3 cellular contexts compared by ENCODE assay signal in the genomic region with DNA sequence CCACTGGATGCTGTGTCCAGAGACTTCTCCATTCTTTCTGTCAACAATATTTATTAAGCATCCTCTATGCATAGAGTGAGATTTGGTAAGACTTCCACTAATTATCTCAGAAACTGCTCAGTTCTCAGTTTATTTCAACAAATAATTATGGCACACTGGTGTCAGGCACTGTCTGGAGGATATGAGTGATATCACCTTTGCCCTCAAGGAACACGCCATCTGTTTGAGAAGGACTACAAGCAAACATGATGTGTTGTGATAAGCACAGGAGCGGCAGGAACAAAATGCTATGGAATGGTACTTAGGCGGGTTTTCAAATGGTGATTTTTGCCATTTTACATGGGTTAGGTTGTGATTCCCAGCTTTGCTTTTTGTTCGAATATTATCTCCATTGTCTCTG.
TF ChIP-seq lines count a peak whose summit lies in the region.

No MANE protein-coding gene starts in this region.

TF ChIP-seq in SK-N-SH, 30 proteins besides CTCF, POLR2A, EP300 and RAD21:
- TF ChIP-seq FOSL2 (IDR thresholded peaks at IDR 0.05; ENCODE audit: borderline replicate concordance, low read depth), result no peak
- TF ChIP-seq, protein P1, sequence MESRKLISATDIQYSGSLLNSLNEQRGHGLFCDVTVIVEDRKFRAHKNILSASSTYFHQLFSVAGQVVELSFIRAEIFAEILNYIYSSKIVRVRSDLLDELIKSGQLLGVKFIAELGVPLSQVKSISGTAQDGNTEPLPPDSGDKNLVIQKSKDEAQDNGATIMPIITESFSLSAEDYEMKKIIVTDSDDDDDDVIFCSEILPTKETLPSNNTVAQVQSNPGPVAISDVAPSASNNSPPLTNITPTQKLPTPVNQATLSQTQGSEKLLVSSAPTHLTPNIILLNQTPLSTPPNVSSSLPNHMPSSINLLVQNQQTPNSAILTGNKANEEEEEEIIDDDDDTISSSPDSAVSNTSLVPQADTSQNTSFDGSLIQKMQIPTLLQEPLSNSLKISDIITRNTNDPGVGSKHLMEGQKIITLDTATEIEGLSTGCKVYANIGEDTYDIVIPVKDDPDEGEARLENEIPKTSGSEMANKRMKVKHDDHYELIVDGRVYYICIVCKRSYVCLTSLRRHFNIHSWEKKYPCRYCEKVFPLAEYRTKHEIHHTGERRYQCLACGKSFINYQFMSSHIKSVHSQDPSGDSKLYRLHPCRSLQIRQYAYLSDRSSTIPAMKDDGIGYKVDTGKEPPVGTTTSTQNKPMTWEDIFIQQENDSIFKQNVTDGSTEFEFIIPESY (IDR thresholded peaks at IDR 0.05; ENCODE audit: borderline replicate concordance, low read depth), result no peak
- no peak for TF ChIP-seq FOXM1 (IDR thresholded peaks at IDR 0.05; ENCODE audit: low read depth)
- TF ChIP-seq, protein P2, sequence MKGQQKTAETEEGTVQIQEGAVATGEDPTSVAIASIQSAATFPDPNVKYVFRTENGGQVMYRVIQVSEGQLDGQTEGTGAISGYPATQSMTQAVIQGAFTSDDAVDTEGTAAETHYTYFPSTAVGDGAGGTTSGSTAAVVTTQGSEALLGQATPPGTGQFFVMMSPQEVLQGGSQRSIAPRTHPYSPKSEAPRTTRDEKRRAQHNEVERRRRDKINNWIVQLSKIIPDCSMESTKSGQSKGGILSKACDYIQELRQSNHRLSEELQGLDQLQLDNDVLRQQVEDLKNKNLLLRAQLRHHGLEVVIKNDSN (IDR thresholded peaks at IDR 0.05; ENCODE audit: borderline replicate concordance, low read depth), result no peak
- TF ChIP-seq GABPA (IDR thresholded peaks at IDR 0.05; ENCODE audit: low read depth), result no peak
- no peak for TF ChIP-seq MEF2A (IDR thresholded peaks at IDR 0.05; ENCODE audit: borderline replicate concordance, low read depth)
- TF ChIP-seq, protein P3, sequence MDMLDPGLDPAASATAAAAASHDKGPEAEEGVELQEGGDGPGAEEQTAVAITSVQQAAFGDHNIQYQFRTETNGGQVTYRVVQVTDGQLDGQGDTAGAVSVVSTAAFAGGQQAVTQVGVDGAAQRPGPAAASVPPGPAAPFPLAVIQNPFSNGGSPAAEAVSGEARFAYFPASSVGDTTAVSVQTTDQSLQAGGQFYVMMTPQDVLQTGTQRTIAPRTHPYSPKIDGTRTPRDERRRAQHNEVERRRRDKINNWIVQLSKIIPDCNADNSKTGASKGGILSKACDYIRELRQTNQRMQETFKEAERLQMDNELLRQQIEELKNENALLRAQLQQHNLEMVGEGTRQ (IDR thresholded peaks at IDR 0.05; ENCODE audit: borderline replicate concordance, low read depth, low read length), result no peak
- TF ChIP-seq TCF12 (IDR thresholded peaks at IDR 0.05), result no peak
- no peak for TF ChIP-seq POLR2AphosphoS5 (IDR thresholded peaks at IDR 0.05; ENCODE audit: low read depth, low read length)
- no peak for TF ChIP-seq GATA2 (CRISPR knock-in tag; IDR thresholded peaks at IDR 0.05)

TF ChIP-seq in SK-N-SH treated with all-trans-retinoic acid at 6 μM for 48 hours, 23 proteins besides CTCF, POLR2A, EP300 and RAD21:
- TF ChIP-seq, protein P4, sequence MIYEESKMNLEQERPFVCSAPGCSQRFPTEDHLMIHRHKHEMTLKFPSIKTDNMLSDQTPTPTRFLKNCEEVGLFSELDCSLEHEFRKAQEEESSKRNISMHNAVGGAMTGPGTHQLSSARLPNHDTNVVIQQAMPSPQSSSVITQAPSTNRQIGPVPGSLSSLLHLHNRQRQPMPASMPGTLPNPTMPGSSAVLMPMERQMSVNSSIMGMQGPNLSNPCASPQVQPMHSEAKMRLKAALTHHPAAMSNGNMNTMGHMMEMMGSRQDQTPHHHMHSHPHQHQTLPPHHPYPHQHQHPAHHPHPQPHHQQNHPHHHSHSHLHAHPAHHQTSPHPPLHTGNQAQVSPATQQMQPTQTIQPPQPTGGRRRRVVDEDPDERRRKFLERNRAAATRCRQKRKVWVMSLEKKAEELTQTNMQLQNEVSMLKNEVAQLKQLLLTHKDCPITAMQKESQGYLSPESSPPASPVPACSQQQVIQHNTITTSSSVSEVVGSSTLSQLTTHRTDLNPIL (CRISPR knock-in tag; IDR thresholded peaks at IDR 0.05; ENCODE audit: low read depth), result no peak
- no peak for TF ChIP-seq ZC3H10 (CRISPR knock-in tag; IDR thresholded peaks at IDR 0.05)
- TF ChIP-seq, protein P5, sequence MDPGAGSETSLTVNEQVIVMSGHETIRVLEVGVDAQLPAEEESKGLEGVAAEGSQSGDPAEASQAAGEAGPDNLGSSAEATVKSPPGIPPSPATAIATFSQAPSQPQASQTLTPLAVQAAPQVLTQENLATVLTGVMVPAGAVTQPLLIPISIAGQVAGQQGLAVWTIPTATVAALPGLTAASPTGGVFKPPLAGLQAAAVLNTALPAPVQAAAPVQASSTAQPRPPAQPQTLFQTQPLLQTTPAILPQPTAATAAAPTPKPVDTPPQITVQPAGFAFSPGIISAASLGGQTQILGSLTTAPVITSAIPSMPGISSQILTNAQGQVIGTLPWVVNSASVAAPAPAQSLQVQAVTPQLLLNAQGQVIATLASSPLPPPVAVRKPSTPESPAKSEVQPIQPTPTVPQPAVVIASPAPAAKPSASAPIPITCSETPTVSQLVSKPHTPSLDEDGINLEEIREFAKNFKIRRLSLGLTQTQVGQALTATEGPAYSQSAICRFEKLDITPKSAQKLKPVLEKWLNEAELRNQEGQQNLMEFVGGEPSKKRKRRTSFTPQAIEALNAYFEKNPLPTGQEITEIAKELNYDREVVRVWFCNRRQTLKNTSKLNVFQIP (CRISPR knock-in tag; IDR thresholded peaks at IDR 0.05; ENCODE audit: borderline replicate concordance, low read depth), result no peak
- TF ChIP-seq, protein P6, sequence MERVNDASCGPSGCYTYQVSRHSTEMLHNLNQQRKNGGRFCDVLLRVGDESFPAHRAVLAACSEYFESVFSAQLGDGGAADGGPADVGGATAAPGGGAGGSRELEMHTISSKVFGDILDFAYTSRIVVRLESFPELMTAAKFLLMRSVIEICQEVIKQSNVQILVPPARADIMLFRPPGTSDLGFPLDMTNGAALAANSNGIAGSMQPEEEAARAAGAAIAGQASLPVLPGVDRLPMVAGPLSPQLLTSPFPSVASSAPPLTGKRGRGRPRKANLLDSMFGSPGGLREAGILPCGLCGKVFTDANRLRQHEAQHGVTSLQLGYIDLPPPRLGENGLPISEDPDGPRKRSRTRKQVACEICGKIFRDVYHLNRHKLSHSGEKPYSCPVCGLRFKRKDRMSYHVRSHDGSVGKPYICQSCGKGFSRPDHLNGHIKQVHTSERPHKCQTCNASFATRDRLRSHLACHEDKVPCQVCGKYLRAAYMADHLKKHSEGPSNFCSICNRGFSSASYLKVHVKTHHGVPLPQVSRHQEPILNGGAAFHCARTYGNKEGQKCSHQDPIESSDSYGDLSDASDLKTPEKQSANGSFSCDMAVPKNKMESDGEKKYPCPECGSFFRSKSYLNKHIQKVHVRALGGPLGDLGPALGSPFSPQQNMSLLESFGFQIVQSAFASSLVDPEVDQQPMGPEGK (CRISPR knock-in tag; IDR thresholded peaks at IDR 0.05; ENCODE audit: borderline replicate concordance), result no peak

TF ChIP-seq in GM23338, 12 proteins besides CTCF, POLR2A, EP300 and RAD21:
- TF ChIP-seq, protein P7, sequence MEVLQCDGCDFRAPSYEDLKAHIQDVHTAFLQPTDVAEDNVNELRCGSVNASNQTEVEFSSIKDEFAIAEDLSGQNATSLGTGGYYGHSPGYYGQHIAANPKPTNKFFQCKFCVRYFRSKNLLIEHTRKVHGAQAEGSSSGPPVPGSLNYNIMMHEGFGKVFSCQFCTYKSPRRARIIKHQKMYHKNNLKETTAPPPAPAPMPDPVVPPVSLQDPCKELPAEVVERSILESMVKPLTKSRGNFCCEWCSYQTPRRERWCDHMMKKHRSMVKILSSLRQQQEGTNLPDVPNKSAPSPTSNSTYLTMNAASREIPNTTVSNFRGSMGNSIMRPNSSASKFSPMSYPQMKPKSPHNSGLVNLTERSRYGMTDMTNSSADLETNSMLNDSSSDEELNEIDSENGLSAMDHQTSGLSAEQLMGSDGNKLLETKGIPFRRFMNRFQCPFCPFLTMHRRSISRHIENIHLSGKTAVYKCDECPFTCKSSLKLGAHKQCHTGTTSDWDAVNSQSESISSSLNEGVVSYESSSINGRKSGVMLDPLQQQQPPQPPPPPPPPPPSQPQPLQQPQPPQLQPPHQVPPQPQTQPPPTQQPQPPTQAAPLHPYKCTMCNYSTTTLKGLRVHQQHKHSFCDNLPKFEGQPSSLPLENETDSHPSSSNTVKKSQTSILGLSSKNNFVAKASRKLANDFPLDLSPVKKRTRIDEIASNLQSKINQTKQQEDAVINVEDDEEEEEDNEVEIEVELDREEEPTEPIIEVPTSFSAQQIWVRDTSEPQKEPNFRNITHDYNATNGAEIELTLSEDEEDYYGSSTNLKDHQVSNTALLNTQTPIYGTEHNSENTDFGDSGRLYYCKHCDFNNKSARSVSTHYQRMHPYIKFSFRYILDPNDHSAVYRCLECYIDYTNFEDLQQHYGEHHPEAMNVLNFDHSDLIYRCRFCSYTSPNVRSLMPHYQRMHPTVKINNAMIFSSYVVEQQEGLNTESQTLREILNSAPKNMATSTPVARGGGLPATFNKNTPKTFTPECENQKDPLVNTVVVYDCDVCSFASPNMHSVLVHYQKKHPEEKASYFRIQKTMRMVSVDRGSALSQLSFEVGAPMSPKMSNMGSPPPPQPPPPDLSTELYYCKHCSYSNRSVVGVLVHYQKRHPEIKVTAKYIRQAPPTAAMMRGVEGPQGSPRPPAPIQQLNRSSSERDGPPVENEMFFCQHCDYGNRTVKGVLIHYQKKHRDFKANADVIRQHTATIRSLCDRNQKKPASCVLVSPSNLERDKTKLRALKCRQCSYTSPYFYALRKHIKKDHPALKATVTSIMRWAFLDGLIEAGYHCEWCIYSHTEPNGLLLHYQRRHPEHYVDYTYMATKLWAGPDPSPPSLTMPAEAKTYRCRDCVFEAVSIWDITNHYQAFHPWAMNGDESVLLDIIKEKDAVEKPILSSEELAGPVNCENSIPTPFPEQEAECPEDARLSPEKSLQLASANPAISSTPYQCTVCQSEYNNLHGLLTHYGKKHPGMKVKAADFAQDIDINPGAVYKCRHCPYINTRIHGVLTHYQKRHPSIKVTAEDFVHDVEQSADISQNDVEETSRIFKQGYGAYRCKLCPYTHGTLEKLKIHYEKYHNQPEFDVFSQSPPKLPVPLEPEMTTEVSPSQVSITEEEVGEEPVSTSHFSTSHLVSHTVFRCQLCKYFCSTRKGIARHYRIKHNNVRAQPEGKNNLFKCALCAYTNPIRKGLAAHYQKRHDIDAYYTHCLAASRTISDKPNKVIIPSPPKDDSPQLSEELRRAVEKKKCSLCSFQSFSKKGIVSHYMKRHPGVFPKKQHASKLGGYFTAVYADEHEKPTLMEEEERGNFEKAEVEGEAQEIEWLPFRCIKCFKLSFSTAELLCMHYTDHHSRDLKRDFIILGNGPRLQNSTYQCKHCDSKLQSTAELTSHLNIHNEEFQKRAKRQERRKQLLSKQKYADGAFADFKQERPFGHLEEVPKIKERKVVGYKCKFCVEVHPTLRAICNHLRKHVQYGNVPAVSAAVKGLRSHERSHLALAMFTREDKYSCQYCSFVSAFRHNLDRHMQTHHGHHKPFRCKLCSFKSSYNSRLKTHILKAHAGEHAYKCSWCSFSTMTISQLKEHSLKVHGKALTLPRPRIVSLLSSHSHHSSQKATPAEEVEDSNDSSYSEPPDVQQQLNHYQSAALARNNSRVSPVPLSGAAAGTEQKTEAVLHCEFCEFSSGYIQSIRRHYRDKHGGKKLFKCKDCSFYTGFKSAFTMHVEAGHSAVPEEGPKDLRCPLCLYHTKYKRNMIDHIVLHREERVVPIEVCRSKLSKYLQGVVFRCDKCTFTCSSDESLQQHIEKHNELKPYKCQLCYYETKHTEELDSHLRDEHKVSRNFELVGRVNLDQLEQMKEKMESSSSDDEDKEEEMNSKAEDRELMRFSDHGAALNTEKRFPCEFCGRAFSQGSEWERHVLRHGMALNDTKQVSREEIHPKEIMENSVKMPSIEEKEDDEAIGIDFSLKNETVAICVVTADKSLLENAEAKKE (CRISPR knock-in tag; IDR thresholded peaks at IDR 0.05), result no peak
- TF ChIP-seq POLR2AphosphoS5 (IDR thresholded peaks at IDR 0.05; ENCODE audit: low read depth) (no peak), EZH2 (IDR thresholded peaks at IDR 0.05; ENCODE audit: low read depth, unreplicated experiment) (no peak), NANOG (IDR thresholded peaks at IDR 0.05; ENCODE audit: borderline replicate concordance) (no peak), STAT1 (IDR thresholded peaks at IDR 0.05; ENCODE audit: unreplicated experiment) (no peak), JUNB (IDR thresholded peaks at IDR 0.05; ENCODE audit: unreplicated experiment) (no peak), EZH2phosphoT487 (IDR thresholded peaks at IDR 0.05; ENCODE audit: unreplicated experiment) (no peak), ZNF114 (CRISPR knock-in tag; IDR thresholded peaks at IDR 0.05) (no peak), ZNF331 (CRISPR knock-in tag; IDR thresholded peaks at IDR 0.05; ENCODE audit: low read depth) (no peak), CREB1 (CRISPR knock-in tag; IDR thresholded peaks at IDR 0.05; ENCODE audit: low read depth) (no peak)
- TF ChIP-seq, protein P8, sequence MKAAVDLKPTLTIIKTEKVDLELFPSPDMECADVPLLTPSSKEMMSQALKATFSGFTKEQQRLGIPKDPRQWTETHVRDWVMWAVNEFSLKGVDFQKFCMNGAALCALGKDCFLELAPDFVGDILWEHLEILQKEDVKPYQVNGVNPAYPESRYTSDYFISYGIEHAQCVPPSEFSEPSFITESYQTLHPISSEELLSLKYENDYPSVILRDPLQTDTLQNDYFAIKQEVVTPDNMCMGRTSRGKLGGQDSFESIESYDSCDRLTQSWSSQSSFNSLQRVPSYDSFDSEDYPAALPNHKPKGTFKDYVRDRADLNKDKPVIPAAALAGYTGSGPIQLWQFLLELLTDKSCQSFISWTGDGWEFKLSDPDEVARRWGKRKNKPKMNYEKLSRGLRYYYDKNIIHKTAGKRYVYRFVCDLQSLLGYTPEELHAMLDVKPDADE (IDR thresholded peaks at IDR 0.05), result no peak
- TF ChIP-seq, protein P9, sequence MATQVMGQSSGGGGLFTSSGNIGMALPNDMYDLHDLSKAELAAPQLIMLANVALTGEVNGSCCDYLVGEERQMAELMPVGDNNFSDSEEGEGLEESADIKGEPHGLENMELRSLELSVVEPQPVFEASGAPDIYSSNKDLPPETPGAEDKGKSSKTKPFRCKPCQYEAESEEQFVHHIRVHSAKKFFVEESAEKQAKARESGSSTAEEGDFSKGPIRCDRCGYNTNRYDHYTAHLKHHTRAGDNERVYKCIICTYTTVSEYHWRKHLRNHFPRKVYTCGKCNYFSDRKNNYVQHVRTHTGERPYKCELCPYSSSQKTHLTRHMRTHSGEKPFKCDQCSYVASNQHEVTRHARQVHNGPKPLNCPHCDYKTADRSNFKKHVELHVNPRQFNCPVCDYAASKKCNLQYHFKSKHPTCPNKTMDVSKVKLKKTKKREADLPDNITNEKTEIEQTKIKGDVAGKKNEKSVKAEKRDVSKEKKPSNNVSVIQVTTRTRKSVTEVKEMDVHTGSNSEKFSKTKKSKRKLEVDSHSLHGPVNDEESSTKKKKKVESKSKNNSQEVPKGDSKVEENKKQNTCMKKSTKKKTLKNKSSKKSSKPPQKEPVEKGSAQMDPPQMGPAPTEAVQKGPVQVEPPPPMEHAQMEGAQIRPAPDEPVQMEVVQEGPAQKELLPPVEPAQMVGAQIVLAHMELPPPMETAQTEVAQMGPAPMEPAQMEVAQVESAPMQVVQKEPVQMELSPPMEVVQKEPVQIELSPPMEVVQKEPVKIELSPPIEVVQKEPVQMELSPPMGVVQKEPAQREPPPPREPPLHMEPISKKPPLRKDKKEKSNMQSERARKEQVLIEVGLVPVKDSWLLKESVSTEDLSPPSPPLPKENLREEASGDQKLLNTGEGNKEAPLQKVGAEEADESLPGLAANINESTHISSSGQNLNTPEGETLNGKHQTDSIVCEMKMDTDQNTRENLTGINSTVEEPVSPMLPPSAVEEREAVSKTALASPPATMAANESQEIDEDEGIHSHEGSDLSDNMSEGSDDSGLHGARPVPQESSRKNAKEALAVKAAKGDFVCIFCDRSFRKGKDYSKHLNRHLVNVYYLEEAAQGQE (IDR thresholded peaks at IDR 0.05; ENCODE audit: unreplicated experiment), result no peak
TF ChIP-seq in GM23338: peak in this region for 0.
